ENCODE assay signal across 1 cellular context in the genomic region with DNA sequence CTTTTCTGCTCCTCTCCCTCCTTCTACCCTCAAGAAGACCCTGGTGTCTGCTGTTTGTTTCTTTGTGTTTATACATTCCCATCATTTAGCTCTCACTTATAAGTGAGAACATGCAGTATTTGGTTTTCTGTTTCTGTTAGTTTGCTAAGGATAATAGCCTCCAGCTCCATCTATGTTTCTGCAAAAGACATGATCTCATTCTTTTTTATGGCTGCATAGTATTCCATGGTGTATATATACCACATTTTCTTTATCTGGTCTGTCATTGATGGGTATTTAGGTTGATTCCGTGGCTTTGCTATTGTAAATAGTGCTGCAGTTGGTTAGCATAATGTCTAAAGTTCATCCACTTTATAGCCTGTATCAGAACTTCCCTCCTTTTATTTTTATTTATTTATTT. TPM values are rescaled to one million over a fixed set of nuclear protein-coding genes. Genes with fewer than 3 reads are reported as not detected.
"Had no signal": no experiment of that assay in that cellular context is flagged by ENCODE, and none has a peak within 500 bp of the region (broad histone marks: within the 10 kb centered on the region; RNA-seq: fewer than 3 reads in every experiment).

No MANE protein-coding gene starts in this region.

RNA-seq across cellular contexts. Expression of gene RUSC2, which starts 3.2 kb away (rescaled TPM):
- polyA plus RNA-seq: IgD-negative memory B cell had no signal
